ENCODE assay signal across 10 cellular contexts in genomic region chr19:43774103-43774939, GRCh38. TPM values are rescaled to one million over a fixed set of nuclear protein-coding genes. Genes with fewer than 3 reads are reported as not detected.
DNase-seq lines count a peak whose midpoint lies in the region; ATAC-seq and TF ChIP-seq lines count a peak whose summit lies in the region.
"Had no signal": no experiment of that assay in that cellular context is flagged by ENCODE, and none has a peak within 500 bp of the region (broad histone marks: within the 10 kb centered on the region; RNA-seq: fewer than 3 reads in every experiment).

No MANE protein-coding gene starts in this region.

- H3K27me3 Mint-ChIP-seq in activated naive CD8-positive, alpha-beta T cell treated with anti-CD3 and anti-CD28 coated beads, Interleukin-2, amount 50 U/mL, for 24 hours, result no peaks in the 10 kb centered on the region
- H3K27me3 Mint-ChIP-seq in activated naive CD8-positive, alpha-beta T cell treated with anti-CD3 and anti-CD28 coated beads for 36 hours, result no peaks in the 10 kb centered on the region
- no peaks in the 10 kb centered on the region for H3K27me3 Mint-ChIP-seq in mesothelial cell of epicardium (ENCODE audit: low read depth)
- H3K27me3 Mint-ChIP-seq: CD4-positive, alpha-beta T cell had no signal

- H3K4me1 ChIP-seq in esophagus squamous epithelium (peaks cover 10 to 52% (median 22%) of the 10 kb centered on the region in 3 donors), uterus (peaks cover 0 to 7% of the 10 kb centered on the region in 2 donors)

- 37 to 74% methylated on average over 3 to 32 of the region's 63 CpGs for WGBS in esophagus squamous epithelium, 2 donors

- no peaks in the 10 kb centered on the region for H3K27me3 ChIP-seq in esophagus squamous epithelium
- no peaks in the 10 kb centered on the region for H3K27me3 ChIP-seq in uterus

- H3K36me3 ChIP-seq in esophagus squamous epithelium (no peaks in the 10 kb centered on the region), uterus (no peaks in the 10 kb centered on the region)

- H3K9me3 ChIP-seq in esophagus squamous epithelium, result no peaks in the 10 kb centered on the region
- no peaks in the 10 kb centered on the region for H3K9me3 ChIP-seq in uterus

- H3K27ac Mint-ChIP-seq in activated naive CD8-positive, alpha-beta T cell treated with anti-CD3 and anti-CD28 coated beads, Interleukin-2, amount 50 U/mL, for 24 hours, result peak overlapping the region; percentile 14
- no peak overlapping the region for H3K27ac Mint-ChIP-seq in activated naive CD8-positive, alpha-beta T cell treated with anti-CD3 and anti-CD28 coated beads for 36 hours
- peak overlapping the region; percentile 56 for H3K27ac Mint-ChIP-seq in mesothelial cell of epicardium
- H3K27ac Mint-ChIP-seq: immature natural killer cell had no signal

- peaks cover 66% of the 10 kb centered on the region for H3K36me3 Mint-ChIP-seq in activated naive CD8-positive, alpha-beta T cell treated with anti-CD3 and anti-CD28 coated beads, Interleukin-2, amount 50 U/mL, for 24 hours (ENCODE audit: low read depth)
- peaks cover 29% of the 10 kb centered on the region for H3K36me3 Mint-ChIP-seq in activated naive CD8-positive, alpha-beta T cell treated with anti-CD3 and anti-CD28 coated beads for 36 hours
- H3K36me3 Mint-ChIP-seq in mesothelial cell of epicardium, result no peaks in the 10 kb centered on the region

- intact Hi-C loops in esophagus squamous epithelium (cut with DNase I), result no loop called here
- intact Hi-C loops in uterus (cut with DNase I; ENCODE audit: low total_unique reads), result no loop called here

- H3K4me3 Mint-ChIP-seq in activated naive CD8-positive, alpha-beta T cell treated with anti-CD3 and anti-CD28 coated beads, Interleukin-2, amount 50 U/mL, for 24 hours, result no peak overlapping the region
- no peak overlapping the region for H3K4me3 Mint-ChIP-seq in activated naive CD8-positive, alpha-beta T cell treated with anti-CD3 and anti-CD28 coated beads for 36 hours
- peak overlapping the region; percentile 64 for H3K4me3 Mint-ChIP-seq in mesothelial cell of epicardium
- H3K4me3 Mint-ChIP-seq: CD4-positive, alpha-beta T cell; immature natural killer cell had no signal

- TF ChIP-seq POLR2A in esophagus squamous epithelium (IDR thresholded peaks at IDR 0.05), result no peak
- TF ChIP-seq POLR2A in uterus (IDR thresholded peaks at IDR 0.05), result no peak
- no peak for TF ChIP-seq POLR2A in GM18505 (IDR thresholded peaks at IDR 0.05; ENCODE audit: borderline replicate concordance, extremely low read depth, insufficient read depth, insufficient read length)

- no peaks in the 10 kb centered on the region for H3K9me3 Mint-ChIP-seq in activated naive CD8-positive, alpha-beta T cell treated with anti-CD3 and anti-CD28 coated beads, Interleukin-2, amount 50 U/mL, for 24 hours
- H3K9me3 Mint-ChIP-seq in activated naive CD8-positive, alpha-beta T cell treated with anti-CD3 and anti-CD28 coated beads for 36 hours, result no peaks in the 10 kb centered on the region
- H3K9me3 Mint-ChIP-seq in mesothelial cell of epicardium, result no peaks in the 10 kb centered on the region
- H3K9me3 Mint-ChIP-seq: CD4-positive, alpha-beta T cell; immature natural killer cell had no signal

- peaks cover 37% of the 10 kb centered on the region for H3K4me1 Mint-ChIP-seq in activated naive CD8-positive, alpha-beta T cell treated with anti-CD3 and anti-CD28 coated beads, Interleukin-2, amount 50 U/mL, for 24 hours
- peaks cover 31% of the 10 kb centered on the region for H3K4me1 Mint-ChIP-seq in activated naive CD8-positive, alpha-beta T cell treated with anti-CD3 and anti-CD28 coated beads for 36 hours
- H3K4me1 Mint-ChIP-seq in mesothelial cell of epicardium, result peaks cover 48% of the 10 kb centered on the region

- no peak for DNase-seq in activated naive CD8-positive, alpha-beta T cell treated with anti-CD3 and anti-CD28 coated beads, Interleukin-2, amount 50 U/mL, for 24 hours
- DNase-seq in activated naive CD8-positive, alpha-beta T cell treated with anti-CD3 and anti-CD28 coated beads for 36 hours, result no peak
- DNase-seq in esophagus squamous epithelium (lab: John Stamatoyannopoulos, UW), result no peak
- peak; percentile 65 to 78 for DNase-seq in mesothelial cell of epicardium (ENCODE audit: low spot score in 2 of 2, unreplicated experiment in 2 of 2)
- peak; percentile 45 to 61 for DNase-seq in uterus
- DNase-seq in GDM1 (lab: John Stamatoyannopoulos, UW), result no peak
- no peak for DNase-seq in superior temporal gyrus (ENCODE audit: extremely low spot score)
- DNase-seq: CD4-positive, alpha-beta T cell; immature natural killer cell had no signal

- no peak for ATAC-seq in activated naive CD8-positive, alpha-beta T cell treated with anti-CD3 and anti-CD28 coated beads, Interleukin-2, amount 50 U/mL, for 24 hours
- ATAC-seq in GM18505 (IDR thresholded peaks at IDR 0.05; ENCODE audit: unreplicated experiment), result no peak

- peak overlapping the region in 3 of 4 donors; percentile 5 to 51 (median 26) for H3K4me3 ChIP-seq in esophagus squamous epithelium
- H3K4me3 ChIP-seq in uterus, result peak overlapping the region; percentile 3 to 11

- H3K27ac ChIP-seq in esophagus squamous epithelium (peak overlapping the region in 1 of 4 donors; percentile 31), uterus (peak overlapping the region in 1 of 2 donors; percentile 27)

- TF ChIP-seq CTCF in esophagus squamous epithelium (IDR thresholded peaks at IDR 0.05) (peak in 4 of 6 experiments; percentile 18 to 49 (median 28)), mesothelial cell of epicardium (IDR thresholded peaks at IDR 0.05; ENCODE audit: unreplicated experiment) (peak; percentile 62), uterus (IDR thresholded peaks at IDR 0.05) (peak; percentile 28 to 68 (median 58))

RNA-seq across cellular contexts. Expression of gene KCNN4, which starts 6.5 kb away (rescaled TPM):
- 10 to 100 TPM; 38.9 to 41.5 TPM for total RNA-seq in activated naive CD8-positive, alpha-beta T cell treated with anti-CD3 and anti-CD28 coated beads for 36 hours
- total RNA-seq in esophagus squamous epithelium (10 to 100 TPM in 1 of 4 donors, 1 to 10 TPM in 3; 3.2 to 16.9 (median 5.3) TPM), mesothelial cell of epicardium (5.4 to 6.4 TPM (median 6.1 TPM) in 3 replicates), uterus (1 to 10 TPM in 3 of 4 donors, under 1 TPM in 1; 0.77 to 9.2 (median 5.6) TPM)

RNA-seq across cellular contexts. Expression of gene SMG9, which starts 19.6 kb away (rescaled TPM):
- 10 to 100 TPM; 55.7 to 58.1 TPM for total RNA-seq in activated naive CD8-positive, alpha-beta T cell treated with anti-CD3 and anti-CD28 coated beads for 36 hours
- total RNA-seq in esophagus squamous epithelium, result 10 to 100 TPM; 16.0 to 22.7 (median 21.1) TPM
- 65.8 to 75.7 TPM (median 73.2 TPM) in 3 replicates for total RNA-seq in mesothelial cell of epicardium
- 10 to 100 TPM; 14.9 to 44.9 (median 27.2) TPM for total RNA-seq in uterus

RNA-seq across cellular contexts. Expression of gene LYPD5, which starts 27.9 kb away (rescaled TPM):
- 1 to 10 TPM; 1.6 TPM for total RNA-seq in activated naive CD8-positive, alpha-beta T cell treated with anti-CD3 and anti-CD28 coated beads for 36 hours
- total RNA-seq in esophagus squamous epithelium (10 to 100 TPM in 3 of 4 donors, 1 to 10 TPM in 1; 9.9 to 32.0 (median 22.4) TPM), mesothelial cell of epicardium (0.27 to 0.57 TPM (median 0.33 TPM) in 3 replicates), uterus (1 to 10 TPM in 2 of 4 donors, under 1 TPM in 2; 0.51 to 1.9 (median 0.88) TPM)
- total RNA-seq: CD4-positive, alpha-beta T cell had no signal

RNA-seq across cellular contexts. Expression of gene ZNF283, which starts 52.8 kb away (rescaled TPM):
- total RNA-seq in activated naive CD8-positive, alpha-beta T cell treated with anti-CD3 and anti-CD28 coated beads for 36 hours, result 1 to 10 TPM; 5.6 to 7.2 TPM
- 10 to 100 TPM in 1 of 4 donors, 1 to 10 TPM in 3; 1.5 to 19.1 (median 6.5) TPM for total RNA-seq in esophagus squamous epithelium
- 19.1 to 20.8 TPM (median 20.4 TPM) in 3 replicates for total RNA-seq in mesothelial cell of epicardium
- 10 to 100 TPM in 3 of 4 donors, 1 to 10 TPM in 1; 1.8 to 52.6 (median 14.1) TPM for total RNA-seq in uterus

RNA-seq across cellular contexts. Expression of gene IRGC, which starts 58.4 kb away (rescaled TPM):
- not detected for total RNA-seq in activated naive CD8-positive, alpha-beta T cell treated with anti-CD3 and anti-CD28 coated beads for 36 hours
- not detected for total RNA-seq in esophagus squamous epithelium
- not detected in 3 replicates for total RNA-seq in mesothelial cell of epicardium
- not detected for total RNA-seq in uterus
- total RNA-seq: CD4-positive, alpha-beta T cell had no signal

Comparison
In these comparisons a context has a peak if more than half of its experiments do, and no peak if none do; other contexts are left out.
1. DNase-seq: peak in mesothelial cell of epicardium (2 of 2) and uterus (2 of 2); none in activated naive CD8-positive, alpha-beta T cell treated with anti-CD3 and anti-CD28 coated beads, Interleukin-2, amount 50 U/mL, for 24 hours (single experiment), activated naive CD8-positive, alpha-beta T cell treated with anti-CD3 and anti-CD28 coated beads for 36 hours (single experiment), esophagus squamous epithelium (single experiment), GDM1 (single experiment) and superior temporal gyrus (single experiment).
2. Peak in every context shown above with its lines, with median percentiles within 50 percentile points of each other: CTCF ChIP-seq.